Comparison of ENCODE assay signal across 22 cellular contexts in genomic region chr16:15602285-15603044, GRCh38. TPM values are rescaled to one million over a fixed set of nuclear protein-coding genes. Genes with fewer than 3 reads are reported as not detected.
DNase-seq lines count a peak whose midpoint lies in the region; ATAC-seq and TF ChIP-seq lines count a peak whose summit lies in the region.
"Had no signal": no experiment of that assay in that cellular context is flagged by ENCODE, and none has a peak within 500 bp of the region (broad histone marks: within the 10 kb centered on the region; RNA-seq: fewer than 3 reads in every experiment).

No MANE protein-coding gene starts in this region.

- intact Hi-C loops in activated naive CD4-positive, alpha-beta T cell treated with anti-CD3 and anti-CD28 coated beads for 36 hours (cut with micrococcal nuclease) = no loop called here
- intact Hi-C loops in sigmoid colon (cut with DNase I) = no loop called here

- H3K4me1 ChIP-seq in sigmoid colon = peaks cover 0 to 2% (median 0%) of the 10 kb centered on the region in 4 donors
- H3K4me1 ChIP-seq: A549, Peyer's patch had no signal

- no peak overlapping the region for H3K4me3 ChIP-seq in sigmoid colon
- H3K4me3 ChIP-seq: A549, Peyer's patch had no signal

- CTCF ChIA-PET in activated naive CD4-positive, alpha-beta T cell treated with anti-CD3 and anti-CD28 coated beads for 36 hours (lab: Charles Lee) = no interaction called here
- CTCF ChIA-PET in T-cell (lab: Charles Lee) = no interaction called here
- CTCF ChIA-PET in WTC11 (lab: Charles Lee) = no interaction called here

- POLR2A ChIA-PET in T-cell (lab: Charles Lee) = interaction anchor here in 1 of 2 donors (0.6 kb wide), 1 partner anchor 16 kb away, joined by 3 read pairs; no protein-coding TSS in a partner anchor
- POLR2A ChIA-PET in WTC11 (lab: Charles Lee) = no interaction called here

- H3K27me3 Mint-ChIP-seq in activated naive CD4-positive, alpha-beta T cell treated with anti-CD3 and anti-CD28 coated beads for 36 hours (ENCODE audit: low read depth) = no peaks in the 10 kb centered on the region
- no peaks in the 10 kb centered on the region for H3K27me3 Mint-ChIP-seq in T-cell
- H3K27me3 Mint-ChIP-seq in central memory CD8-positive, alpha-beta T cell = no peaks in the 10 kb centered on the region
- H3K27me3 Mint-ChIP-seq in WTC11 (ENCODE audit: low read depth) = no peaks in the 10 kb centered on the region
- H3K27me3 Mint-ChIP-seq: CD4-positive, alpha-beta memory T cell; IgD-negative memory B cell had no signal

- TF ChIP-seq CTCF in sigmoid colon (IDR thresholded peaks at IDR 0.05) (no peak), WTC11 (IDR thresholded peaks at IDR 0.05) (no peak)

- H3K9me3 ChIP-seq in sigmoid colon = no peaks in the 10 kb centered on the region
- H3K9me3 ChIP-seq: A549, Peyer's patch had no signal

- no peak for TF ChIP-seq EP300 in sigmoid colon (IDR thresholded peaks at IDR 0.05)

- H3K27me3 ChIP-seq in sigmoid colon = no peaks in the 10 kb centered on the region
- H3K27me3 ChIP-seq: Peyer's patch had no signal

- H3K4me1 Mint-ChIP-seq in activated naive CD4-positive, alpha-beta T cell treated with anti-CD3 and anti-CD28 coated beads for 36 hours (ENCODE audit: low read depth) = peaks cover 5% of the 10 kb centered on the region
- peaks cover 3 to 16% (median 4%) of the 10 kb centered on the region in 3 donors for H3K4me1 Mint-ChIP-seq in T-cell
- peaks cover 24% of the 10 kb centered on the region for H3K4me1 Mint-ChIP-seq in central memory CD8-positive, alpha-beta T cell
- peaks cover 8% of the 10 kb centered on the region for H3K4me1 Mint-ChIP-seq in WTC11

- TF ChIP-seq POLR2A in sigmoid colon (IDR thresholded peaks at IDR 0.05) = no peak

- no peak for DNase-seq in activated naive CD4-positive, alpha-beta T cell treated with anti-CD3 and anti-CD28 coated beads for 36 hours
- no peak for DNase-seq in activated naive CD4-positive, alpha-beta T cell (lab: John Stamatoyannopoulos, UW)
- no peak for DNase-seq in T-cell
- no peak for DNase-seq in central memory CD8-positive, alpha-beta T cell (ENCODE audit: low spot score in 2 of 2)
- DNase-seq in sigmoid colon = peak; percentile 3
- no peak for DNase-seq in WTC11 (ENCODE audit: low spot score)
- no peak for DNase-seq in dermis blood vessel endothelial cell
- DNase-seq: CD4-positive, alpha-beta memory T cell; H9; Kasumi-1; MM.1S; NCI-H1092 treated with DMSO at 0.1 percent for 48 hours; NCI-H146; NCI-H2029 treated with DMSO at 0.1 percent for 48 hours; NCI-H2171 treated with DMSO at 0.1 percent for 48 hours; NCI-H446 treated with DMSO at 0.1 percent for 48 hours; NCI-H69; NK-92 treated with Interleukin-12 subunit alpha and Interleukin-12 subunit beta, amount 100 ng/mL, for 24 hours; Peyer's patch; Right ventricle myocardium superior had no signal

- no peak for ATAC-seq in T-cell (replicated peaks in 1 of 4)
- ATAC-seq in central memory CD8-positive, alpha-beta T cell (replicated peaks; ENCODE audit: extremely low read depth, poor library complexity, severe bottlenecking) = no peak
- ATAC-seq in WTC11 = no peak
- ATAC-seq: A549 had no signal

- WGBS in sigmoid colon, 2 donors = 96 to 97% methylated on average over 23 of the region's 23 CpGs

- peaks cover 49% of the 10 kb centered on the region for H3K36me3 Mint-ChIP-seq in activated naive CD4-positive, alpha-beta T cell treated with anti-CD3 and anti-CD28 coated beads for 36 hours (ENCODE audit: low read depth)
- H3K36me3 Mint-ChIP-seq in T-cell (peaks cover 76% of the 10 kb centered on the region), WTC11 (peaks cover 61% of the 10 kb centered on the region)
- H3K36me3 Mint-ChIP-seq in central memory CD8-positive, alpha-beta T cell (ENCODE audit: insufficient read depth) = peaks cover 76% of the 10 kb centered on the region
- H3K36me3 Mint-ChIP-seq: IgD-negative memory B cell had no signal

- no peak overlapping the region for H3K4me3 Mint-ChIP-seq in activated naive CD4-positive, alpha-beta T cell treated with anti-CD3 and anti-CD28 coated beads for 36 hours
- H3K4me3 Mint-ChIP-seq in T-cell (no peak overlapping the region), WTC11 (no peak overlapping the region)
- no peak overlapping the region for H3K4me3 Mint-ChIP-seq in central memory CD8-positive, alpha-beta T cell
- H3K4me3 Mint-ChIP-seq: CD4-positive, alpha-beta memory T cell; H9; IgD-negative memory B cell had no signal

- H3K27ac ChIP-seq in sigmoid colon = no peak overlapping the region
- H3K27ac ChIP-seq: A549, Peyer's patch had no signal

- H3K9me3 Mint-ChIP-seq in activated naive CD4-positive, alpha-beta T cell treated with anti-CD3 and anti-CD28 coated beads for 36 hours = no peaks in the 10 kb centered on the region
- H3K9me3 Mint-ChIP-seq in T-cell (no peaks in the 10 kb centered on the region), WTC11 (no peaks in the 10 kb centered on the region)
- no peaks in the 10 kb centered on the region for H3K9me3 Mint-ChIP-seq in central memory CD8-positive, alpha-beta T cell
- H3K9me3 Mint-ChIP-seq: CD4-positive, alpha-beta memory T cell; H9; IgD-negative memory B cell had no signal

- peak overlapping the region; percentile 14 for H3K27ac Mint-ChIP-seq in activated naive CD4-positive, alpha-beta T cell treated with anti-CD3 and anti-CD28 coated beads for 36 hours
- H3K27ac Mint-ChIP-seq in T-cell (peak overlapping the region; percentile 30 to 68), WTC11 (no peak overlapping the region)
- H3K27ac Mint-ChIP-seq in central memory CD8-positive, alpha-beta T cell (ENCODE audit: low read depth) = peak overlapping the region; percentile 27
- H3K27ac Mint-ChIP-seq: H9 had no signal

- peaks cover 49 to 100% (median 58%) of the 10 kb centered on the region in 4 donors for H3K36me3 ChIP-seq in sigmoid colon

TF ChIP-seq in WTC11, 78 proteins besides CTCF, POLR2A, EP300 and RAD21:
- TF ChIP-seq PREB (CRISPR knock-in tag; IDR thresholded peaks at IDR 0.05; ENCODE audit: borderline replicate concordance) (no peak), ZNF423 (CRISPR knock-in tag; IDR thresholded peaks at IDR 0.05) (no peak), RELA (CRISPR knock-in tag; IDR thresholded peaks at IDR 0.05; ENCODE audit: borderline replicate concordance) (no peak), STAT6 (CRISPR knock-in tag; conservative IDR thresholded peaks at IDR 0.05; ENCODE audit: low read depth) (no peak)
TF ChIP-seq in WTC11: peak in this region for 0.

RNA-seq across cellular contexts. Expression of gene MARF1, which starts 40.5 kb away (rescaled TPM):
- 10 to 100 TPM; 72.6 to 80.2 TPM for total RNA-seq in activated naive CD4-positive, alpha-beta T cell treated with anti-CD3 and anti-CD28 coated beads for 36 hours
- total RNA-seq in T-cell (100 to 1,000 TPM; 151 to 180 (median 177) TPM), sigmoid colon (10 to 100 TPM; 43.8 to 76.7 (median 54.8) TPM), WTC11 (2021) (26.2 to 31.9 TPM (median 28.5 TPM) in 3 replicates), dermis blood vessel endothelial cell (15.3 and 24.2 TPM in 2 replicates)
- polyA plus RNA-seq in sigmoid colon = 10 to 100 TPM; 13.8 to 25.1 (median 13.9) TPM

RNA-seq across cellular contexts. Expression of gene NDE1, which starts 47.6 kb away (rescaled TPM):
- 100 to 1,000 TPM; 150 to 161 TPM for total RNA-seq in activated naive CD4-positive, alpha-beta T cell treated with anti-CD3 and anti-CD28 coated beads for 36 hours
- 100 to 1,000 TPM in 4 of 5 donors, 10 to 100 TPM in 1; 90.8 to 110 (median 103) TPM for total RNA-seq in T-cell
- total RNA-seq in sigmoid colon = 10 to 100 TPM; 27.1 to 86.1 (median 35.3) TPM
- 10 to 100 TPM; 11.3 to 29.3 (median 13.8) TPM for polyA plus RNA-seq in sigmoid colon
- 38.4 to 43.5 TPM (median 39.4 TPM) in 3 replicates for total RNA-seq in WTC11 (2021)
- total RNA-seq in dermis blood vessel endothelial cell = 44.4 and 80.1 TPM in 2 replicates
